11 cellular contexts compared by ENCODE assay signal in the genomic region with DNA sequence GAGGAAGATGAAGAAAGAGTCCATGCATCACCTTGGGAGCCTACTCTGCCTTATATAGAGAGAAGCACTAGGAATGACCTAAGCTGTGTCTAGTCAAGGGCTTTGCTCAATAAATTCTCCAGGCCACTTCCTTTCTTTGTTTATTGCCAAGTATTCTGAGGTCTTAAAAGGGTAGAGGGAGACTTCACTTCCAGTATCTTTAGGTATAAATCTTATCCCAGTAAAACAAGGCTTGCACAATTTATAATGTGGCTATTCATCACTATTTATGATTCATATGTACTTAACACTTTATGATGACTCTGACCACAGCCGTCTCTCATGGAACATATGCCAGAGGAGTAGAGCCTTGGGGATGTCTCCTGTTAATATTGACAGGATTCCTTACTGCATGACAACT.
DNase-seq lines count a peak whose midpoint lies in the region; ATAC-seq and TF ChIP-seq lines count a peak whose summit lies in the region.
"Had no signal": no experiment of that assay in that cellular context is flagged by ENCODE, and none has a peak within 500 bp of the region (broad histone marks: within the 10 kb centered on the region; RNA-seq: fewer than 3 reads in every experiment).

No MANE protein-coding gene starts in this region.

- H3K36me3 ChIP-seq in SK-N-SH (replicated peaks in 1 of 2; ENCODE audit: control insufficient read depth in 1 of 2, insufficient read depth in 2 of 2, low read length in 1 of 2) = no peaks in the 10 kb centered on the region

- DNase-seq in ELR (ENCODE audit: low read depth) (peak; percentile 70), SK-N-SH (no peak), fibroblast of the aortic adventitia (ENCODE audit: low read depth) (peak; percentile 68), renal cortical epithelial cell (ENCODE audit: low read depth) (peak; percentile 77), ecto neural progenitor cell (ENCODE audit: low spot score) (no peak), T1000 (lab: John Stamatoyannopoulos, UW) (no peak)
- DNase-seq: activated CD4-positive, alpha-beta memory T cell treated with anti-CD3 and anti-CD28 coated beads, Interleukin-2, amount 10 ng/mL, durations not matched to agents 7 days and 5 days; CD4-positive, CD25-positive, alpha-beta regulatory T cell; occipital lobe had no signal

- H4K20me1 ChIP-seq in SK-N-SH (ENCODE audit: insufficient read depth) = no peaks in the 10 kb centered on the region

- no peak for TF ChIP-seq RAD21 in SK-N-SH (IDR thresholded peaks at IDR 0.05; ENCODE audit: low read length)

- CTCF ChIA-PET in SK-N-SH (lab: Yijun Ruan, JAX) = no interaction called here

- H3K4me3 ChIP-seq in SK-N-SH (ENCODE audit: low read depth in 2 of 2, low read length in 1 of 2) = no peak overlapping the region
- no peak overlapping the region for H3K4me3 ChIP-seq in fibroblast of the aortic adventitia (ENCODE audit: low read depth, low read length)

- H3K27ac ChIP-seq in SK-N-SH (ENCODE audit: low read depth in 2 of 2, low read length in 1 of 2) = peak overlapping the region in 1 of 2 experiments; percentile 54; a peak in 3 of 4 replicates

- peaks cover 6 to 24% of the 10 kb centered on the region in 2 experiments; a peak in 3 of 4 replicates for H3K4me1 ChIP-seq in SK-N-SH (ENCODE audit: control insufficient read depth in 1 of 2, insufficient read depth in 2 of 2, low read depth in 1 of 2, low read length in 1 of 2)

- ATAC-seq in GM21619 (IDR thresholded peaks at IDR 0.05; ENCODE audit: unreplicated experiment) (no peak), GM19035 (IDR thresholded peaks at IDR 0.05; ENCODE audit: unreplicated experiment) (no peak)

- no peaks in the 10 kb centered on the region for H3K9me2 ChIP-seq in SK-N-SH

- no peak overlapping the region for H3K9ac ChIP-seq in SK-N-SH

- H3K79me2 ChIP-seq in SK-N-SH (ENCODE audit: insufficient read depth) = no peaks in the 10 kb centered on the region

- POLR2A ChIA-PET in SK-N-SH (lab: Yijun Ruan, JAX) = no interaction called here

- H3K27me3 ChIP-seq in SK-N-SH (ENCODE audit: insufficient read depth) = no peaks in the 10 kb centered on the region

- H3K4me2 ChIP-seq in SK-N-SH = no peak overlapping the region

- H3F3A ChIP-seq in SK-N-SH (replicated peaks; ENCODE audit: insufficient read depth) = peaks cover 5% of the 10 kb centered on the region

- TF ChIP-seq EP300 in SK-N-SH (IDR thresholded peaks at IDR 0.05; ENCODE audit: borderline replicate concordance in 1 of 2, low read depth in 1 of 2, low read length in 1 of 2) = peak; percentile 36 to 70; a peak in 2 of 4 replicates

- 0% methylated on average over 1 of the region's 1 CpG for WGBS in SK-N-SH (ENCODE audit: low lambda C conversion rate)

- H3K9me3 ChIP-seq in SK-N-SH = no peaks in the 10 kb centered on the region

- no peak for TF ChIP-seq CTCF in SK-N-SH (IDR thresholded peaks at IDR 0.05)
- TF ChIP-seq CTCF in fibroblast of the aortic adventitia (IDR thresholded peaks at IDR 0.05; ENCODE audit: insufficient read depth, low read length) = no peak

- H2AFZ ChIP-seq in SK-N-SH (ENCODE audit: low read depth) = no peak overlapping the region

TF ChIP-seq in SK-N-SH, 30 proteins besides CTCF, POLR2A, EP300 and RAD21 (continues in another document):
- TF ChIP-seq RFX5 (IDR thresholded peaks at IDR 0.05; ENCODE audit: low read length) = no peak
- peak; percentile 70 for TF ChIP-seq FOXM1 (IDR thresholded peaks at IDR 0.05; ENCODE audit: low read depth)
- TF ChIP-seq CHD2 (IDR thresholded peaks at IDR 0.05; ENCODE audit: low read length, partially characterized antibody) = no peak
- no peak for TF ChIP-seq SIN3A (IDR thresholded peaks at IDR 0.05; ENCODE audit: borderline replicate concordance, low read depth, low read length)
- no peak for TF ChIP-seq USF1 (IDR thresholded peaks at IDR 0.05; ENCODE audit: borderline replicate concordance, low read depth)
- TF ChIP-seq, protein P1, sequence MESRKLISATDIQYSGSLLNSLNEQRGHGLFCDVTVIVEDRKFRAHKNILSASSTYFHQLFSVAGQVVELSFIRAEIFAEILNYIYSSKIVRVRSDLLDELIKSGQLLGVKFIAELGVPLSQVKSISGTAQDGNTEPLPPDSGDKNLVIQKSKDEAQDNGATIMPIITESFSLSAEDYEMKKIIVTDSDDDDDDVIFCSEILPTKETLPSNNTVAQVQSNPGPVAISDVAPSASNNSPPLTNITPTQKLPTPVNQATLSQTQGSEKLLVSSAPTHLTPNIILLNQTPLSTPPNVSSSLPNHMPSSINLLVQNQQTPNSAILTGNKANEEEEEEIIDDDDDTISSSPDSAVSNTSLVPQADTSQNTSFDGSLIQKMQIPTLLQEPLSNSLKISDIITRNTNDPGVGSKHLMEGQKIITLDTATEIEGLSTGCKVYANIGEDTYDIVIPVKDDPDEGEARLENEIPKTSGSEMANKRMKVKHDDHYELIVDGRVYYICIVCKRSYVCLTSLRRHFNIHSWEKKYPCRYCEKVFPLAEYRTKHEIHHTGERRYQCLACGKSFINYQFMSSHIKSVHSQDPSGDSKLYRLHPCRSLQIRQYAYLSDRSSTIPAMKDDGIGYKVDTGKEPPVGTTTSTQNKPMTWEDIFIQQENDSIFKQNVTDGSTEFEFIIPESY (IDR thresholded peaks at IDR 0.05; ENCODE audit: borderline replicate concordance, low read depth) = no peak
- TF ChIP-seq REST (IDR thresholded peaks at IDR 0.05; ENCODE audit: low read depth, low read length) = no peak
- TF ChIP-seq POLR2AphosphoS5 (IDR thresholded peaks at IDR 0.05; ENCODE audit: low read depth, low read length) = 0 out of 2 replicates have a peak, but pooled peaks have one; percentile 46
- TF ChIP-seq TCF12 (IDR thresholded peaks at IDR 0.05) = peak; percentile 80
- no peak for TF ChIP-seq RCOR1 (IDR thresholded peaks at IDR 0.05; ENCODE audit: low read length)
- peak; percentile 57; the same call in 1 of the 2 replicates for TF ChIP-seq TEAD4 (IDR thresholded peaks at IDR 0.05; ENCODE audit: borderline replicate concordance, insufficient read depth)
- TF ChIP-seq JUND (IDR thresholded peaks at IDR 0.05) = peak; percentile 60
- TF ChIP-seq GATA2 (CRISPR knock-in tag; IDR thresholded peaks at IDR 0.05) = no peak
- peak; percentile 71 for TF ChIP-seq NFIC (IDR thresholded peaks at IDR 0.05; ENCODE audit: borderline replicate concordance)
- TF ChIP-seq FOXJ3 (CRISPR knock-in tag; IDR thresholded peaks at IDR 0.05) = no peak
- TF ChIP-seq IRF3 (IDR thresholded peaks at IDR 0.05; ENCODE audit: low read depth, low read length) = no peak
- peak; percentile 81 for TF ChIP-seq RXRA (IDR thresholded peaks at IDR 0.05; ENCODE audit: borderline replicate concordance, low read depth)
- no peak for TF ChIP-seq YY1 (IDR thresholded peaks at IDR 0.05; ENCODE audit: low read depth)
- no peak for TF ChIP-seq MEF2A (IDR thresholded peaks at IDR 0.05; ENCODE audit: borderline replicate concordance, low read depth)
- peak; percentile 63; the same call in 1 of the 2 replicates for TF ChIP-seq FOSL2 (IDR thresholded peaks at IDR 0.05; ENCODE audit: borderline replicate concordance, low read depth)
- TF ChIP-seq MXI1 (IDR thresholded peaks at IDR 0.05; ENCODE audit: low read depth, low read length) = no peak

Comparison
In these comparisons a context has a peak if more than half of its experiments do, and no peak if none do; other contexts are left out.
1. DNase-seq: peak in ELR (single experiment), fibroblast of the aortic adventitia (single experiment) and renal cortical epithelial cell (single experiment); none in SK-N-SH (single experiment), ecto neural progenitor cell (single experiment) and T1000 (single experiment).